17 cellular contexts compared by ENCODE assay signal in genomic region chr6:150631982-150632642, GRCh38. TPM values are rescaled to one million over a fixed set of nuclear protein-coding genes. Genes with fewer than 3 reads are reported as not detected.
DNase-seq lines count a peak whose midpoint lies in the region; ATAC-seq, FAIRE-seq and TF ChIP-seq lines count a peak whose summit lies in the region.
"Had no signal": no experiment of that assay in that cellular context is flagged by ENCODE, and none has a peak within 500 bp of the region (broad histone marks: within the 10 kb centered on the region; RNA-seq: fewer than 3 reads in every experiment).

No MANE protein-coding gene starts in this region.

- H3K36me3 Mint-ChIP-seq in T-helper 17 cell (ENCODE audit: low read depth): peaks cover 6% of the 10 kb centered on the region
- H3K36me3 Mint-ChIP-seq: naive thymus-derived CD8-positive, alpha-beta T cell had no signal

- H3K9me3 ChIP-seq in left ventricle myocardium inferior (replicated peaks): no peaks in the 10 kb centered on the region
- no peaks in the 10 kb centered on the region for H3K9me3 ChIP-seq in T-helper 17 cell (ENCODE audit: control insufficient read depth, low read length, poor library complexity, severe bottlenecking)
- H3K9me3 ChIP-seq in kidney (ENCODE audit: control insufficient read depth in 1 of 2, low read length in 2 of 2): no peaks in the 10 kb centered on the region
- no peaks in the 10 kb centered on the region for H3K9me3 ChIP-seq in transverse colon
- H3K9me3 ChIP-seq in suprapubic skin: no peaks in the 10 kb centered on the region
- H3K9me3 ChIP-seq: left lung had no signal

- TF ChIP-seq POLR2A in transverse colon (IDR thresholded peaks at IDR 0.05) (no peak), suprapubic skin (IDR thresholded peaks at IDR 0.05) (no peak)

- peak; percentile 35 for FAIRE-seq in kidney (lab: Jason Lieb, UNC)

- intact Hi-C loops in left ventricle myocardium inferior (cut with micrococcal nuclease): no loop called here
- intact Hi-C loops in left ventricle myocardium superior (cut with micrococcal nuclease): no loop called here
- intact Hi-C loops in kidney (cut with DNase I): no loop called here
- intact Hi-C loops in transverse colon (cut with DNase I; ENCODE audit: low total_unique reads): no loop called here

- in situ Hi-C loops in transverse colon (cut with MboI; ENCODE audit: low pct_ligation_motif_present in 1 of 4, low pct_unique_long_range_greater_than_20kb in 1 of 4, low sequenced_read_pairs in 3 of 4): no loop called here

- no peak overlapping the region for H3K9ac ChIP-seq in kidney (ENCODE audit: low read length in 2 of 2)

- no peak for TF ChIP-seq CTCF in left ventricle myocardium inferior (IDR thresholded peaks at IDR 0.05; ENCODE audit: borderline replicate concordance)
- no peak for TF ChIP-seq CTCF in kidney (IDR thresholded peaks at IDR 0.05; ENCODE audit: borderline replicate concordance, extremely low read depth, insufficient read depth)
- no peak for TF ChIP-seq CTCF in transverse colon (IDR thresholded peaks at IDR 0.05)
- no peak for TF ChIP-seq CTCF in suprapubic skin (IDR thresholded peaks at IDR 0.05)

- ATAC-seq in left ventricle myocardium superior: no peak
- no peak for ATAC-seq in T-helper 17 cell
- ATAC-seq in HG02884 (IDR thresholded peaks at IDR 0.05; ENCODE audit: unreplicated experiment): no peak

- H3K4me3 ChIP-seq in left ventricle myocardium inferior (no peak overlapping the region), kidney (ENCODE audit: low read length in 2 of 2) (peak overlapping the region in 1 of 2 donors; percentile 3), transverse colon (no peak overlapping the region), suprapubic skin (no peak overlapping the region)
- H3K4me3 ChIP-seq: left lung, SK-N-MC had no signal

- H3K4me1 Mint-ChIP-seq in T-helper 17 cell: peaks cover 43% of the 10 kb centered on the region

- H3K27me3 ChIP-seq in left ventricle myocardium inferior (ENCODE audit: low read depth) (no peaks in the 10 kb centered on the region), transverse colon (no peaks in the 10 kb centered on the region), suprapubic skin (no peaks in the 10 kb centered on the region)
- H3K27me3 ChIP-seq: left lung had no signal

- no peak for DNase-seq in left ventricle myocardium inferior
- no peak for DNase-seq in left ventricle myocardium superior
- DNase-seq in T-helper 17 cell: no peak
- no peak for DNase-seq in kidney
- no peak for DNase-seq in transverse colon
- no peak for DNase-seq in hepatic stellate cell (ENCODE audit: low spot score)
- DNase-seq in suprapubic skin (ENCODE audit: low spot score in 2 of 2): no peak
- DNase-seq: anterior cingulate cortex; cortex of kidney; DND-41; KG1; NCI-H1436; stimulated activated CD4-positive, alpha-beta T cell treated with anti-CD3 and anti-CD28 coated beads, Interleukin-2, amount 100 ng/mL, for 48 hours had no signal

- no peaks in the 10 kb centered on the region for H3K36me3 ChIP-seq in left ventricle myocardium inferior
- H3K36me3 ChIP-seq in kidney (ENCODE audit: control insufficient read depth in 1 of 2, insufficient read depth in 2 of 2, low read length in 2 of 2): no peaks in the 10 kb centered on the region
- no peaks in the 10 kb centered on the region for H3K36me3 ChIP-seq in transverse colon
- no peaks in the 10 kb centered on the region for H3K36me3 ChIP-seq in suprapubic skin
- H3K36me3 ChIP-seq: left lung had no signal

- H3K4me1 ChIP-seq in left ventricle myocardium inferior (peaks cover 54% of the 10 kb centered on the region), kidney (ENCODE audit: control insufficient read depth in 1 of 2, insufficient read depth in 1 of 2, low read depth in 1 of 2, low read length in 2 of 2) (peaks cover 23 to 49% of the 10 kb centered on the region in 2 donors), transverse colon (peaks cover 16 to 53% (median 31%) of the 10 kb centered on the region in 4 donors), suprapubic skin (peaks cover 10% of the 10 kb centered on the region)

- peak overlapping the region; percentile 99 for H3K27ac Mint-ChIP-seq in T-helper 17 cell

- TF ChIP-seq EP300 in transverse colon (IDR thresholded peaks at IDR 0.05; ENCODE audit: low read depth) (no peak), suprapubic skin (IDR thresholded peaks at IDR 0.05) (no peak)

- WGBS in transverse colon (ENCODE audit: low coverage in 1 of 2), 2 donors: 65 to 66% methylated on average over 7 to 9 of the region's 9 CpGs
- 86% methylated on average over 9 of the region's 9 CpGs for WGBS in suprapubic skin

- peak overlapping the region; percentile 93 for H3K4me3 Mint-ChIP-seq in T-helper 17 cell

- H3K27me3 Mint-ChIP-seq in T-helper 17 cell: peaks cover 6% of the 10 kb centered on the region

- H3K27ac ChIP-seq in left ventricle myocardium inferior (replicated peaks): peak overlapping the region; percentile 9
- peak overlapping the region in 1 of 2 donors; percentile 42 for H3K27ac ChIP-seq in kidney (ENCODE audit: low read depth in 2 of 2, low read length in 2 of 2)
- peak overlapping the region; percentile 38 to 68 (median 53) for H3K27ac ChIP-seq in transverse colon
- no peak overlapping the region for H3K27ac ChIP-seq in suprapubic skin
- H3K27ac ChIP-seq: left lung, SK-N-MC had no signal

RNA-seq across cellular contexts. Expression of gene PLEKHG1, which starts 32.4 kb away (rescaled TPM):
- total RNA-seq in left ventricle myocardium inferior: 7.4 TPM
- 7.6 TPM for total RNA-seq in left ventricle myocardium superior
- 10 to 100 TPM in 1 of 2 donors, 1 to 10 TPM in 1; 4.7 to 12.9 TPM for total RNA-seq in T-helper 17 cell
- 58.7 TPM for total RNA-seq in kidney
- 2.8 TPM for polyA plus RNA-seq in kidney (ENCODE audit: insufficient read depth, low read depth, low replicate concordance)
- 10 to 100 TPM; 35.4 to 93.9 (median 58.3) TPM for total RNA-seq in transverse colon
- total RNA-seq in suprapubic skin: 10 to 100 TPM; 35.0 to 60.8 (median 43.8) TPM
